17 cellular contexts compared by ENCODE assay signal in genomic region chr4:41506071-41506470, GRCh38. TPM values are rescaled to one million over a fixed set of nuclear protein-coding genes. Genes with fewer than 3 reads are reported as not detected.
A peak's percentile ranks its signal among the peaks of the same experiment; 100 is the strongest.
DNase-seq lines count a peak whose midpoint lies in the region; ATAC-seq and TF ChIP-seq lines count a peak whose summit lies in the region.
"Had no signal": no experiment of that assay in that cellular context is flagged by ENCODE, and none has a peak within 500 bp of the region (broad histone marks: within the 10 kb centered on the region; RNA-seq: fewer than 3 reads in every experiment).

No MANE protein-coding gene starts in this region.

- H3K4me3 ChIP-seq in PC-9 (no peak overlapping the region), fibroblast of pulmonary artery (replicated peaks; ENCODE audit: low read depth, low read length) (no peak overlapping the region), subcutaneous abdominal adipose tissue (ENCODE audit: low read depth in 1 of 5, low read length in 5 of 5) (no peak overlapping the region), aorta (ENCODE audit: low read length in 2 of 2) (no peak overlapping the region)

- H2AFZ ChIP-seq in PC-9 = no peak overlapping the region

- H3K36me3 ChIP-seq in PC-9 (ENCODE audit: low read depth) = peaks cover 18% of the 10 kb centered on the region
- H3K36me3 ChIP-seq in subcutaneous abdominal adipose tissue (ENCODE audit: control insufficient read depth in 5 of 5, insufficient read depth in 5 of 5, low read length in 5 of 5) = peaks cover 0 to 11% (median 0%) of the 10 kb centered on the region in 5 donors
- no peaks in the 10 kb centered on the region for H3K36me3 ChIP-seq in aorta (ENCODE audit: control insufficient read depth in 1 of 2, insufficient read depth in 2 of 2, low read length in 1 of 2)

- H3K27ac ChIP-seq in PC-9 = no peak overlapping the region
- peak overlapping the region; percentile 9 for H3K27ac ChIP-seq in subcutaneous abdominal adipose tissue (ENCODE audit: low read depth, low read length)
- no peak overlapping the region for H3K27ac ChIP-seq in aorta (ENCODE audit: low read depth in 1 of 2, low read length in 2 of 2)

- TF ChIP-seq CTCF in PC-9 (conservative IDR thresholded peaks at IDR 0.05) (no peak), fibroblast of pulmonary artery (IDR thresholded peaks at IDR 0.05; ENCODE audit: low read length, missing control alignments) (no peak)

- H3K9ac ChIP-seq in subcutaneous abdominal adipose tissue (ENCODE audit: low read length in 5 of 5) = no peak overlapping the region

- no peaks in the 10 kb centered on the region for H3K9me3 ChIP-seq in PC-9 (ENCODE audit: insufficient read depth, low read depth)
- H3K9me3 ChIP-seq in subcutaneous abdominal adipose tissue (ENCODE audit: control insufficient read depth in 5 of 5, low read length in 5 of 5) = no peaks in the 10 kb centered on the region
- no peaks in the 10 kb centered on the region for H3K9me3 ChIP-seq in aorta (ENCODE audit: control insufficient read depth, low read length)

- no peaks in the 10 kb centered on the region for H3K9me2 ChIP-seq in PC-9 (ENCODE audit: insufficient read depth)

- WGBS in aorta, 2 donors = 43 to 44% methylated on average over 3 of the region's 3 CpGs

- no peaks in the 10 kb centered on the region; the same call in 1 of the 2 replicates for H3K4me1 ChIP-seq in PC-9 (replicated peaks; ENCODE audit: insufficient read depth)
- H3K4me1 ChIP-seq in subcutaneous abdominal adipose tissue (ENCODE audit: control insufficient read depth in 5 of 5, insufficient read depth in 5 of 5, low read length in 5 of 5) = peaks cover 0 to 16% (median 14%) of the 10 kb centered on the region in 5 donors
- H3K4me1 ChIP-seq in aorta (ENCODE audit: control insufficient read depth in 1 of 2, insufficient read depth in 2 of 2, low read length in 2 of 2) = peaks cover 5 to 27% of the 10 kb centered on the region in 2 donors

- ATAC-seq in GM19452 (IDR thresholded peaks at IDR 0.05; ENCODE audit: unreplicated experiment) (no peak), HG02759 (IDR thresholded peaks at IDR 0.05; ENCODE audit: unreplicated experiment) (no peak), aorta (ENCODE audit: low FRiP score) (no peak)
- ATAC-seq: CD8-positive, alpha-beta T cell; left colon; stimulated activated effector memory CD8-positive, alpha-beta T cell treated with anti-CD3 and anti-CD28 coated beads, Interleukin-12 subunit alpha, Interleukin-12 subunit beta, amount 100 ng/mL, for 72 hours had no signal

- no peaks in the 10 kb centered on the region; the same call in 1 of the 2 replicates for H3F3A ChIP-seq in PC-9 (ENCODE audit: insufficient read depth, low read depth)

- POLR2A ChIA-PET in PC-9 (lab: Charles Lee; ENCODE audit: unreplicated experiment) = interaction anchor here (0.6 to 0.7 kb wide), 2 partner anchors 25 to 186 kb away, joined by 6 to 11 read pairs; no protein-coding TSS in a partner anchor

- DNase-seq in EH (ENCODE audit: low read depth) (peak; percentile 95), PC-9 (peak; percentile 38 to 47), fibroblast of pulmonary artery (ENCODE audit: low read depth) (peak; percentile 13), aorta (no peak), anterior cingulate cortex (lab: John Stamatoyannopoulos, UW) (no peak)
- DNase-seq: activated CD4-positive, alpha-beta T cell treated with anti-CD3 and anti-CD28 coated beads, Interleukin-2, amount 50 U/mL, for 4 hours; CD8-positive, alpha-beta T cell; effector memory CD4-positive, alpha-beta T cell; left colon; NCI-H1105 treated with DMSO at 0.1 percent for 48 hours; right cardiac atrium; stimulated activated CD4-positive, alpha-beta T cell treated with anti-CD3 and anti-CD28 coated beads, Interleukin-4, amount 100 ng/mL, for 24 hours had no signal

- no peaks in the 10 kb centered on the region for H3K27me3 ChIP-seq in PC-9 (ENCODE audit: insufficient read depth, low read depth)
- H3K27me3 ChIP-seq in subcutaneous abdominal adipose tissue (ENCODE audit: control insufficient read depth in 5 of 5, insufficient read depth in 4 of 5, low read length in 5 of 5) = no peaks in the 10 kb centered on the region
- H3K27me3 ChIP-seq in aorta (ENCODE audit: control insufficient read depth in 1 of 2, insufficient read depth in 2 of 2, low read length in 1 of 2) = no peaks in the 10 kb centered on the region

- H3K4me2 ChIP-seq in PC-9 = no peak overlapping the region

- peaks cover 10% of the 10 kb centered on the region; the same call in 1 of the 2 replicates for H3K79me2 ChIP-seq in PC-9 (ENCODE audit: low read depth)

- BruUV-seq in PC-9 (replicated peaks; lab: Mats Ljungman, UMichigan) = no TSS peak

- intact Hi-C loops in PC-9 (cut with micrococcal nuclease; ENCODE audit: unreplicated experiment) (loop anchor here (1.0 to 10.0 kb wide), 6 partner anchors 19 to 221 kb away; no protein-coding TSS in a partner anchor), aorta (cut with DNase I) (loop anchor here in 1 of 2 donors (5.0 kb wide), 2 partner anchors 36 to 144 kb away; no protein-coding TSS in a partner anchor)

- CTCF ChIA-PET in PC-9 (lab: Charles Lee) = no interaction called here

- H4K20me1 ChIP-seq in PC-9 (ENCODE audit: insufficient read depth) = no peaks in the 10 kb centered on the region

RNA-seq across cellular contexts. Expression of gene LIMCH1, which starts 31.9 kb away (rescaled TPM):
- total RNA-seq in PC-9 (2021) (252 and 339 TPM in 2 replicates), aorta (100 to 1,000 TPM; 177 to 191 TPM)
- polyA plus RNA-seq in aorta = 10 to 100 TPM; 31.7 to 40.5 TPM
- total RNA-seq: CD8-positive, alpha-beta T cell; T-helper 2 cell treated with Interferon-gamma antibody and Interleukin-4, amounts not matched to agents 100 ng/mL and 5 ng/mL, for 36 hours had no signal

Comparison
In these comparisons a context has a peak if more than half of its experiments do, and no peak if none do; other contexts are left out.
1. DNase-seq: peak in EH (single experiment), PC-9 (2 of 2) and fibroblast of pulmonary artery (single experiment); none in aorta (0 of 2) and anterior cingulate cortex (0 of 58).